Comparison of ENCODE assay signal across 1 cellular context in the genomic region with DNA sequence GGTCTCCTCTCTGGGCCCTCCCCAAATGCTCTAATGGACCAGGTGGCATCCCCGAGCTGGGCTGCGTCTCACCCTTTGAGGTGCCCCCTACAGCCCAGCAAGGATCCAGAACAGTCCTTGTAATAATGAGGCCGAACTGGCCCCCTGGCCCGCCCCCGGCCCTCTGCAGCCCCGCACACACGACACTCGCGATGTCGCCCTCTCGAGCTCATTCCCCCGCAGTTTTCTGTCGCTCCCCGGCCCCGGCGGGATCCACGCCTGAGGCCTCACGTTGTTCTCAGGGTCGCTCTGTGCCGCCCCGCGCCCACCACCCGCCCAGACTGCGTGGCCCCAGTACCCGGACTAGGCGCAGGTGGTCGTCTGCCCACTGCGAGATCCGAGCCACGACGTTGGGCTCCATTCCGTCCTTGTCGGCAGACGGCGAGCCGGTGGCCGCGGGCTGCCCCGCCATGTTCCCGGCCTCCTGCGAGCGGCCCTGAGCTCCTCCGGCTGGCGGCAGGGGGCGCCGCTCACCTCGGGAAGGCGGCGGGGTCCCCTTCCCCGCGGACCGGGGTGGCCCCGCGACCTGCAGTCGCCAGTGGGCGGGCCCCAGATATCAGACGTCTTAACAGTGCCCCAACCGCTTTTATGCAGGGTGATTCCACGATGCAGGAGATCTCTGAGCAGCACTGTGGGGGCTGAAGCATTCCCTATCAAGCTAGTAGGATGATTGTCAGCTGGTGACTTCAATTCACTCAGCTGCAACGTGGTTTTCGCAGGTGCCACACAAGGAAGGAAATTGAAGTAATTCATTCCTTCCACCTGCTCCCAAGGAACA.
TF ChIP-seq lines count a peak whose summit lies in the region.

A gene with protein sequence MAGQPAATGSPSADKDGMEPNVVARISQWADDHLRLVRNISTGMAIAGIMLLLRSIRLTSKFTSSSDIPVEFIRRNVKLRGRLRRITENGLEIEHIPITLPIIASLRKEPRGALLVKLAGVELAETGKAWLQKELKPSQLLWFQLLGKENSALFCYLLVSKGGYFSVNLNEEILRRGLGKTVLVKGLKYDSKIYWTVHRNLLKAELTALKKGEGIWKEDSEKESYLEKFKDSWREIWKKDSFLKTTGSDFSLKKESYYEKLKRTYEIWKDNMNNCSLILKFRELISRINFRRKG (minus strand): TSS at position 477 of the 817 bp plus-strand sequence. CDS start 26 bp downstream, at position 451.

TF ChIP-seq in H1, 55 proteins besides CTCF, POLR2A, EP300 and RAD21 (continues in another document):
- TF ChIP-seq BRCA1 (IDR thresholded peaks at IDR 0.05; ENCODE audit: low read depth, low read length) (no peak), NRF1 (IDR thresholded peaks at IDR 0.05; ENCODE audit: low read depth, low read length) (no peak), SAP30 (IDR thresholded peaks at IDR 0.05; ENCODE audit: insufficient read depth, insufficient replicate concordance, low read length) (no peak), TAF7 (optimal IDR thresholded peaks at IDR 0.05; ENCODE audit: borderline replicate concordance, low read depth, low read length) (peak; percentile 8), KDM4A (IDR thresholded peaks at IDR 0.05; ENCODE audit: low read depth, low read length, severe bottlenecking) (peak; percentile 90), BCL11A (IDR thresholded peaks at IDR 0.05; ENCODE audit: low read depth in 2 of 2, low read length in 2 of 2) (no peak), NANOG (IDR thresholded peaks at IDR 0.05; ENCODE audit: insufficient read depth, low read depth, low read length, poor library complexity, severe bottlenecking) (no peak), GABPA (IDR thresholded peaks at IDR 0.05; ENCODE audit: borderline replicate concordance, insufficient read depth, low read length) (no peak), PHF8 (conservative IDR thresholded peaks at IDR 0.05; ENCODE audit: low read depth, low read length) (peak; percentile 88), KDM1A (IDR thresholded peaks at IDR 0.05; ENCODE audit: borderline replicate concordance, low read length) (no peak), CHD1 (IDR thresholded peaks at IDR 0.05; ENCODE audit: low read depth, low read length) (no peak), ASH2L (IDR thresholded peaks at IDR 0.05; ENCODE audit: low read length) (peak; percentile 94), RFX5 (IDR thresholded peaks at IDR 0.05; ENCODE audit: borderline replicate concordance, low read depth, low read length) (no peak), CREB1 (IDR thresholded peaks at IDR 0.05) (no peak), CBX5 (IDR thresholded peaks at IDR 0.05; ENCODE audit: low read depth, low read length) (no peak), BACH1 (IDR thresholded peaks at IDR 0.05; ENCODE audit: low read length) (peak; percentile 58; the same call in 1 of the 2 replicates), RXRA (IDR thresholded peaks at IDR 0.05; ENCODE audit: insufficient read depth, low read depth, low read length) (no peak), SP2 (IDR thresholded peaks at IDR 0.05; ENCODE audit: low read length) (no peak), CBX8 (IDR thresholded peaks at IDR 0.05; ENCODE audit: borderline replicate concordance, low read depth, low read length) (no peak), TBP (IDR thresholded peaks at IDR 0.05; ENCODE audit: low read depth, low read length) (peak; percentile 35; the same call in 1 of the 2 replicates), RNF2 (IDR thresholded peaks at IDR 0.05; ENCODE audit: borderline replicate concordance, low read depth, low read length, missing control alignments, poor library complexity, severe bottlenecking) (no peak), EZH2 (IDR thresholded peaks at IDR 0.05; ENCODE audit: low read depth, low read length, severe bottlenecking) (no peak), TEAD4 (IDR thresholded peaks at IDR 0.05; ENCODE audit: low read depth, low read length) (0 out of 2 replicates have a peak, but pooled peaks have one; percentile 2), EGR1 (IDR thresholded peaks at IDR 0.05; ENCODE audit: borderline replicate concordance, low read depth, low read length) (no peak), GTF2F1 (IDR thresholded peaks at IDR 0.05; ENCODE audit: borderline replicate concordance, low read depth, low read length) (no peak), HDAC2 (IDR thresholded peaks at IDR 0.05; ENCODE audit: borderline replicate concordance in 1 of 2, low read depth in 2 of 2, low read length in 2 of 2) (peak; percentile 75 to 87; a peak in 2 of 4 replicates), POU5F1 (IDR thresholded peaks at IDR 0.05; ENCODE audit: low read depth, low read length) (no peak), ZNF274 (IDR thresholded peaks at IDR 0.05; ENCODE audit: borderline replicate concordance, extremely low read depth, low read length) (no peak), SP4 (IDR thresholded peaks at IDR 0.05; ENCODE audit: low read length) (no peak), TCF12 (IDR thresholded peaks at IDR 0.05; ENCODE audit: low read depth, low read length) (no peak), SIRT6 (IDR thresholded peaks at IDR 0.05; ENCODE audit: low read length) (no peak), TAF1 (IDR thresholded peaks at IDR 0.05; ENCODE audit: low read depth, low read length) (peak; percentile 72; the same call in 1 of the 2 replicates), SP1 (IDR thresholded peaks at IDR 0.05; ENCODE audit: low read depth, low read length) (no peak), FOSL1 (IDR thresholded peaks at IDR 0.05; ENCODE audit: insufficient read depth, low read depth, low read length) (no peak), SUZ12 (IDR thresholded peaks at IDR 0.05; ENCODE audit: low read length) (no peak), MAFK (IDR thresholded peaks at IDR 0.05; ENCODE audit: low read depth, low read length) (no peak), CEBPB (IDR thresholded peaks at IDR 0.05; ENCODE audit: low read depth, low read length) (no peak), HDAC6 (IDR thresholded peaks at IDR 0.05; ENCODE audit: low read depth, low read length) (no peak), CTBP2 (IDR thresholded peaks at IDR 0.05; ENCODE audit: borderline replicate concordance, insufficient read depth, insufficient read length, low read length) (peak; percentile 59), KDM5A (IDR thresholded peaks at IDR 0.05; ENCODE audit: low read length) (no peak), SRF (IDR thresholded peaks at IDR 0.05; ENCODE audit: low read depth, low read length) (no peak), SIN3A (conservative IDR thresholded peaks at IDR 0.05 in 1 of 2, IDR thresholded peaks at IDR 0.05 in 1 of 2; ENCODE audit: low read depth in 1 of 2, low read length in 2 of 2) (no peak), RBBP5 (IDR thresholded peaks at IDR 0.05; ENCODE audit: borderline replicate concordance, low read depth, low read length) (peak; percentile 90; the same call in 1 of the 2 replicates), CHD2 (IDR thresholded peaks at IDR 0.05; ENCODE audit: low read length) (no peak), SIX5 (IDR thresholded peaks at IDR 0.05; ENCODE audit: low read depth, low read length) (no peak), POLR2AphosphoS5 (IDR thresholded peaks at IDR 0.05; ENCODE audit: low read depth, low read length) (no peak; the same call in 1 of the 2 replicates)
- TF ChIP-seq, protein P1, sequence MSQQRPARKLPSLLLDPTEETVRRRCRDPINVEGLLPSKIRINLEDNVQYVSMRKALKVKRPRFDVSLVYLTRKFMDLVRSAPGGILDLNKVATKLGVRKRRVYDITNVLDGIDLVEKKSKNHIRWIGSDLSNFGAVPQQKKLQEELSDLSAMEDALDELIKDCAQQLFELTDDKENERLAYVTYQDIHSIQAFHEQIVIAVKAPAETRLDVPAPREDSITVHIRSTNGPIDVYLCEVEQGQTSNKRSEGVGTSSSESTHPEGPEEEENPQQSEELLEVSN (IDR thresholded peaks at IDR 0.05) = peak; percentile 73
- TF ChIP-seq, protein P2, sequence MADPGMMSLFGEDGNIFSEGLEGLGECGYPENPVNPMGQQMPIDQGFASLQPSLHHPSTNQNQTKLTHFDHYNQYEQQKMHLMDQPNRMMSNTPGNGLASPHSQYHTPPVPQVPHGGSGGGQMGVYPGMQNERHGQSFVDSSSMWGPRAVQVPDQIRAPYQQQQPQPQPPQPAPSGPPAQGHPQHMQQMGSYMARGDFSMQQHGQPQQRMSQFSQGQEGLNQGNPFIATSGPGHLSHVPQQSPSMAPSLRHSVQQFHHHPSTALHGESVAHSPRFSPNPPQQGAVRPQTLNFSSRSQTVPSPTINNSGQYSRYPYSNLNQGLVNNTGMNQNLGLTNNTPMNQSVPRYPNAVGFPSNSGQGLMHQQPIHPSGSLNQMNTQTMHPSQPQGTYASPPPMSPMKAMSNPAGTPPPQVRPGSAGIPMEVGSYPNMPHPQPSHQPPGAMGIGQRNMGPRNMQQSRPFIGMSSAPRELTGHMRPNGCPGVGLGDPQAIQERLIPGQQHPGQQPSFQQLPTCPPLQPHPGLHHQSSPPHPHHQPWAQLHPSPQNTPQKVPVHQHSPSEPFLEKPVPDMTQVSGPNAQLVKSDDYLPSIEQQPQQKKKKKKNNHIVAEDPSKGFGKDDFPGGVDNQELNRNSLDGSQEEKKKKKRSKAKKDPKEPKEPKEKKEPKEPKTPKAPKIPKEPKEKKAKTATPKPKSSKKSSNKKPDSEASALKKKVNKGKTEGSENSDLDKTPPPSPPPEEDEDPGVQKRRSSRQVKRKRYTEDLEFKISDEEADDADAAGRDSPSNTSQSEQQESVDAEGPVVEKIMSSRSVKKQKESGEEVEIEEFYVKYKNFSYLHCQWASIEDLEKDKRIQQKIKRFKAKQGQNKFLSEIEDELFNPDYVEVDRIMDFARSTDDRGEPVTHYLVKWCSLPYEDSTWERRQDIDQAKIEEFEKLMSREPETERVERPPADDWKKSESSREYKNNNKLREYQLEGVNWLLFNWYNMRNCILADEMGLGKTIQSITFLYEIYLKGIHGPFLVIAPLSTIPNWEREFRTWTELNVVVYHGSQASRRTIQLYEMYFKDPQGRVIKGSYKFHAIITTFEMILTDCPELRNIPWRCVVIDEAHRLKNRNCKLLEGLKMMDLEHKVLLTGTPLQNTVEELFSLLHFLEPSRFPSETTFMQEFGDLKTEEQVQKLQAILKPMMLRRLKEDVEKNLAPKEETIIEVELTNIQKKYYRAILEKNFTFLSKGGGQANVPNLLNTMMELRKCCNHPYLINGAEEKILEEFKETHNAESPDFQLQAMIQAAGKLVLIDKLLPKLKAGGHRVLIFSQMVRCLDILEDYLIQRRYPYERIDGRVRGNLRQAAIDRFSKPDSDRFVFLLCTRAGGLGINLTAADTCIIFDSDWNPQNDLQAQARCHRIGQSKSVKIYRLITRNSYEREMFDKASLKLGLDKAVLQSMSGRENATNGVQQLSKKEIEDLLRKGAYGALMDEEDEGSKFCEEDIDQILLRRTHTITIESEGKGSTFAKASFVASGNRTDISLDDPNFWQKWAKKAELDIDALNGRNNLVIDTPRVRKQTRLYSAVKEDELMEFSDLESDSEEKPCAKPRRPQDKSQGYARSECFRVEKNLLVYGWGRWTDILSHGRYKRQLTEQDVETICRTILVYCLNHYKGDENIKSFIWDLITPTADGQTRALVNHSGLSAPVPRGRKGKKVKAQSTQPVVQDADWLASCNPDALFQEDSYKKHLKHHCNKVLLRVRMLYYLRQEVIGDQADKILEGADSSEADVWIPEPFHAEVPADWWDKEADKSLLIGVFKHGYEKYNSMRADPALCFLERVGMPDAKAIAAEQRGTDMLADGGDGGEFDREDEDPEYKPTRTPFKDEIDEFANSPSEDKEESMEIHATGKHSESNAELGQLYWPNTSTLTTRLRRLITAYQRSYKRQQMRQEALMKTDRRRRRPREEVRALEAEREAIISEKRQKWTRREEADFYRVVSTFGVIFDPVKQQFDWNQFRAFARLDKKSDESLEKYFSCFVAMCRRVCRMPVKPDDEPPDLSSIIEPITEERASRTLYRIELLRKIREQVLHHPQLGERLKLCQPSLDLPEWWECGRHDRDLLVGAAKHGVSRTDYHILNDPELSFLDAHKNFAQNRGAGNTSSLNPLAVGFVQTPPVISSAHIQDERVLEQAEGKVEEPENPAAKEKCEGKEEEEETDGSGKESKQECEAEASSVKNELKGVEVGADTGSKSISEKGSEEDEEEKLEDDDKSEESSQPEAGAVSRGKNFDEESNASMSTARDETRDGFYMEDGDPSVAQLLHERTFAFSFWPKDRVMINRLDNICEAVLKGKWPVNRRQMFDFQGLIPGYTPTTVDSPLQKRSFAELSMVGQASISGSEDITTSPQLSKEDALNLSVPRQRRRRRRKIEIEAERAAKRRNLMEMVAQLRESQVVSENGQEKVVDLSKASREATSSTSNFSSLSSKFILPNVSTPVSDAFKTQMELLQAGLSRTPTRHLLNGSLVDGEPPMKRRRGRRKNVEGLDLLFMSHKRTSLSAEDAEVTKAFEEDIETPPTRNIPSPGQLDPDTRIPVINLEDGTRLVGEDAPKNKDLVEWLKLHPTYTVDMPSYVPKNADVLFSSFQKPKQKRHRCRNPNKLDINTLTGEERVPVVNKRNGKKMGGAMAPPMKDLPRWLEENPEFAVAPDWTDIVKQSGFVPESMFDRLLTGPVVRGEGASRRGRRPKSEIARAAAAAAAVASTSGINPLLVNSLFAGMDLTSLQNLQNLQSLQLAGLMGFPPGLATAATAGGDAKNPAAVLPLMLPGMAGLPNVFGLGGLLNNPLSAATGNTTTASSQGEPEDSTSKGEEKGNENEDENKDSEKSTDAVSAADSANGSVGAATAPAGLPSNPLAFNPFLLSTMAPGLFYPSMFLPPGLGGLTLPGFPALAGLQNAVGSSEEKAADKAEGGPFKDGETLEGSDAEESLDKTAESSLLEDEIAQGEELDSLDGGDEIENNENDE (IDR thresholded peaks at IDR 0.05; ENCODE audit: insufficient replicate concordance, low read length) = no peak
- TF ChIP-seq, protein P3, sequence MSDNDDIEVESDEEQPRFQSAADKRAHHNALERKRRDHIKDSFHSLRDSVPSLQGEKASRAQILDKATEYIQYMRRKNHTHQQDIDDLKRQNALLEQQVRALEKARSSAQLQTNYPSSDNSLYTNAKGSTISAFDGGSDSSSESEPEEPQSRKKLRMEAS (IDR thresholded peaks at IDR 0.05) = peak; percentile 71
- TF ChIP-seq, protein P4, sequence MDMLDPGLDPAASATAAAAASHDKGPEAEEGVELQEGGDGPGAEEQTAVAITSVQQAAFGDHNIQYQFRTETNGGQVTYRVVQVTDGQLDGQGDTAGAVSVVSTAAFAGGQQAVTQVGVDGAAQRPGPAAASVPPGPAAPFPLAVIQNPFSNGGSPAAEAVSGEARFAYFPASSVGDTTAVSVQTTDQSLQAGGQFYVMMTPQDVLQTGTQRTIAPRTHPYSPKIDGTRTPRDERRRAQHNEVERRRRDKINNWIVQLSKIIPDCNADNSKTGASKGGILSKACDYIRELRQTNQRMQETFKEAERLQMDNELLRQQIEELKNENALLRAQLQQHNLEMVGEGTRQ (IDR thresholded peaks at IDR 0.05; ENCODE audit: low read length) = no peak
- TF ChIP-seq, protein P5, sequence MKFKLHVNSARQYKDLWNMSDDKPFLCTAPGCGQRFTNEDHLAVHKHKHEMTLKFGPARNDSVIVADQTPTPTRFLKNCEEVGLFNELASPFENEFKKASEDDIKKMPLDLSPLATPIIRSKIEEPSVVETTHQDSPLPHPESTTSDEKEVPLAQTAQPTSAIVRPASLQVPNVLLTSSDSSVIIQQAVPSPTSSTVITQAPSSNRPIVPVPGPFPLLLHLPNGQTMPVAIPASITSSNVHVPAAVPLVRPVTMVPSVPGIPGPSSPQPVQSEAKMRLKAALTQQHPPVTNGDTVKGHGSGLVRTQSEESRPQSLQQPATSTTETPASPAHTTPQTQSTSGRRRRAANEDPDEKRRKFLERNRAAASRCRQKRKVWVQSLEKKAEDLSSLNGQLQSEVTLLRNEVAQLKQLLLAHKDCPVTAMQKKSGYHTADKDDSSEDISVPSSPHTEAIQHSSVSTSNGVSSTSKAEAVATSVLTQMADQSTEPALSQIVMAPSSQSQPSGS (IDR thresholded peaks at IDR 0.05; ENCODE audit: low read length) = no peak
- TF ChIP-seq, protein P6, sequence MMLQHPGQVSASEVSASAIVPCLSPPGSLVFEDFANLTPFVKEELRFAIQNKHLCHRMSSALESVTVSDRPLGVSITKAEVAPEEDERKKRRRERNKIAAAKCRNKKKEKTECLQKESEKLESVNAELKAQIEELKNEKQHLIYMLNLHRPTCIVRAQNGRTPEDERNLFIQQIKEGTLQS (IDR thresholded peaks at IDR 0.05; ENCODE audit: insufficient read depth, low read depth, low read length) = no peak
